18 cellular contexts compared by ENCODE assay signal in the genomic region with DNA sequence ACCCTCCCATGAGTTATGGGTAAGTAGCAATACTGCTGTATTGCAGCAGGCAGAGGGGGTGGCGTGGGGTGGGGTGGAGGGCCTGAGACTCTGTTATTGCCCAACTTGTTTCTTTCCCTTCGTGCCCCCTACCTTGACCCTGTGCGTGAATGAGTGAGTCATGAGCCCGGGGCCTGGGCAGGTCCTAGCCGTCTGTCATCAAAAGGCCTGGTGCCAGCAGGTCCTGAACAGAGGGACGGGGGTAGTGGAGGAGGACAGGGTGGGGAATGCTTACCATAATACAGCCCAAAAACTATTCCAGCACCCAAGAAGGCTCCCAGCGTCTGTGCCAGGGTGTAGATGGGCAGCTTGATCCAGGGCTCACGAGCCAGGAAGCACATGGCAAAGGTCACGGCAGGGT. TPM values are rescaled to one million over a fixed set of nuclear protein-coding genes. Genes with fewer than 3 reads are reported as not detected.
DNase-seq lines count a peak whose midpoint lies in the region; ATAC-seq and TF ChIP-seq lines count a peak whose summit lies in the region.
"Had no signal": no experiment of that assay in that cellular context is flagged by ENCODE, and none has a peak within 500 bp of the region (broad histone marks: within the 10 kb centered on the region; RNA-seq: fewer than 3 reads in every experiment).

No MANE protein-coding gene starts in this region.

- H3K36me3 ChIP-seq in IMR-90 (ENCODE audit: control insufficient read depth, insufficient read depth, low read length) = no peaks in the 10 kb centered on the region
- H3K36me3 ChIP-seq in adrenal gland (replicated peaks in 1 of 2) = no peaks in the 10 kb centered on the region
- H3K36me3 ChIP-seq: BE2C had no signal

- no peaks in the 10 kb centered on the region for H3K27me3 Mint-ChIP-seq in activated naive CD4-positive, alpha-beta T cell treated with anti-CD3 and anti-CD28 coated beads for 36 hours (ENCODE audit: low read depth)
- H3K27me3 Mint-ChIP-seq: stimulated activated naive CD8-positive, alpha-beta T cell treated with anti-CD3 and anti-CD28 coated beads, Interleukin-15, amount 100 ng/mL, for 72 hours had no signal

- H3K9me3 Mint-ChIP-seq in activated naive CD4-positive, alpha-beta T cell treated with anti-CD3 and anti-CD28 coated beads for 36 hours = no peaks in the 10 kb centered on the region
- H3K9me3 Mint-ChIP-seq: stimulated activated naive CD8-positive, alpha-beta T cell treated with anti-CD3 and anti-CD28 coated beads, Interleukin-15, amount 100 ng/mL, for 72 hours had no signal

- H2BK15ac ChIP-seq in IMR-90 (ENCODE audit: low read depth, low read length) = no peak overlapping the region

- no peak overlapping the region for H3K14ac ChIP-seq in IMR-90 (replicated peaks; ENCODE audit: low read depth, low read length)

- no peak overlapping the region for H4K8ac ChIP-seq in IMR-90 (ENCODE audit: low read depth in 2 of 2, low read length in 2 of 2)

- CTCF ChIA-PET in IMR-90 (lab: Yijun Ruan, JAX) = no interaction called here
- CTCF ChIA-PET in activated naive CD4-positive, alpha-beta T cell treated with anti-CD3 and anti-CD28 coated beads for 36 hours (lab: Charles Lee) = interaction anchor here (0.6 to 2.2 kb wide), 3 partner anchors 10 to 40 kb away, joined by 5 to 9 read pairs (median 6); no protein-coding TSS in a partner anchor

- no peak overlapping the region for H3K27ac ChIP-seq in IMR-90 (ENCODE audit: insufficient read depth, low read length)
- H3K27ac ChIP-seq in adrenal gland = peak overlapping the region in 1 of 5 donors; percentile 14
- peak overlapping the region in 11 of 21 experiments; percentile 0 to 55 (median 36) for H3K27ac ChIP-seq in skin epidermis
- H3K27ac ChIP-seq: coronary artery, esophagus muscularis mucosa had no signal

- H2BK20ac ChIP-seq in IMR-90 (ENCODE audit: low read depth, low read length) = no peak overlapping the region

- DNase-seq in IMR-90 = peak; percentile 16
- DNase-seq in adrenal gland = peak; percentile 58 to 90 (median 86)
- DNase-seq in fibroblast of the conjunctiva (ENCODE audit: low read depth) = peak; percentile 22
- no peak for DNase-seq in activated naive CD4-positive, alpha-beta T cell treated with anti-CD3 and anti-CD28 coated beads for 36 hours
- DNase-seq in SW 1271 (lab: John Stamatoyannopoulos, UW) = no peak
- DNase-seq: activated effector memory CD4-positive, alpha-beta T cell treated with Interleukin-2 at 50 U/mL for 16 hours; anterior cingulate cortex; BE2C; hippocampal formation; NCI-H1436 treated with DMSO at 0.1 percent for 48 hours; NCI-H446; stimulated activated naive CD8-positive, alpha-beta T cell treated with anti-CD3 and anti-CD28 coated beads, Interleukin-15, amount 100 ng/mL, for 72 hours had no signal

- no peak overlapping the region for H4K91ac ChIP-seq in IMR-90 (ENCODE audit: insufficient read depth, low read depth, low read length)

- H3K56ac ChIP-seq in IMR-90 (ENCODE audit: extremely low read depth, insufficient read depth, low read length) = no peak overlapping the region

- H2AK9ac ChIP-seq in IMR-90 (replicated peaks; ENCODE audit: low read depth, low read length, poor library complexity) = no peak overlapping the region

- H4K20me1 ChIP-seq in IMR-90 (ENCODE audit: insufficient read depth, low read length) = no peaks in the 10 kb centered on the region

- TF ChIP-seq RAD21 in IMR-90 (IDR thresholded peaks at IDR 0.05; ENCODE audit: low read length) = no peak

- TF ChIP-seq POLR2A in IMR-90 (IDR thresholded peaks at IDR 0.05; ENCODE audit: low read depth, low read length) (no peak), adrenal gland (IDR thresholded peaks at IDR 0.05) (no peak)

- no peak overlapping the region for H3K18ac ChIP-seq in IMR-90 (ENCODE audit: low read depth, low read length)

- H3K4ac ChIP-seq in IMR-90 (ENCODE audit: low read depth, low read length) = no peak overlapping the region

- no peak overlapping the region for H2BK120ac ChIP-seq in IMR-90 (ENCODE audit: low read depth, low read length)

- no peak overlapping the region for H3K27ac Mint-ChIP-seq in activated naive CD4-positive, alpha-beta T cell treated with anti-CD3 and anti-CD28 coated beads for 36 hours
- H3K27ac Mint-ChIP-seq: stimulated activated naive CD8-positive, alpha-beta T cell treated with anti-CD3 and anti-CD28 coated beads, Interleukin-15, amount 100 ng/mL, for 72 hours had no signal

- ATAC-seq in IMR-90 (ENCODE audit: low read depth) (no peak), GM18909 (IDR thresholded peaks at IDR 0.05; ENCODE audit: poor library complexity, unreplicated experiment) (no peak), HG03045 (IDR thresholded peaks at IDR 0.05; ENCODE audit: unreplicated experiment) (no peak)
- ATAC-seq: stimulated activated naive CD8-positive, alpha-beta T cell treated with anti-CD3 and anti-CD28 coated beads, Interleukin-15, amount 100 ng/mL, for 72 hours had no signal

- no peak overlapping the region for H2AK5ac ChIP-seq in IMR-90 (ENCODE audit: low read depth, low read length)

- H3K4me1 ChIP-seq in IMR-90 (ENCODE audit: control insufficient read depth, insufficient read depth, low read length) (peaks cover 10% of the 10 kb centered on the region), adrenal gland (replicated peaks in 1 of 2) (peaks cover 6 to 12% of the 10 kb centered on the region in 2 donors)

- H3K9ac ChIP-seq in IMR-90 (ENCODE audit: low read depth, low read length) = no peak overlapping the region

- POLR2A ChIA-PET in IMR-90 (lab: Charles Lee; ENCODE audit: unreplicated experiment) = no interaction called here

- H3K9me3 ChIP-seq in IMR-90 (ENCODE audit: control insufficient read depth, insufficient read depth, low read length) (no peaks in the 10 kb centered on the region), adrenal gland (replicated peaks in 1 of 3) (no peaks in the 10 kb centered on the region)
- H3K9me3 ChIP-seq: BE2C, esophagus muscularis mucosa had no signal

- H4K5ac ChIP-seq in IMR-90 (ENCODE audit: low read depth, low read length) = no peak overlapping the region

- WGBS in IMR-90 (ENCODE audit: extremely low coverage in 2 of 2, insufficient read length in 1 of 2), 2 experiments = 93% methylated on average over 2 of the region's 9 CpGs; no CpG with 5 or more reads in 1 of the 2 experiments
- WGBS in adrenal gland, 4 donors = 40 to 81% (median 64%) methylated on average over 7 to 9 of the region's 9 CpGs

- H3K4me3 ChIP-seq in IMR-90 (ENCODE audit: insufficient read depth, low read depth, low read length) (no peak overlapping the region), adrenal gland (no peak overlapping the region), skin epidermis (peak overlapping the region in 1 of 7 experiments; percentile 49)
- H3K4me3 ChIP-seq: coronary artery, esophagus muscularis mucosa had no signal

- intact Hi-C loops in IMR-90 (cut with micrococcal nuclease) (no loop called here), adrenal gland (cut with DNase I) (no loop called here)
- intact Hi-C loops in activated naive CD4-positive, alpha-beta T cell treated with anti-CD3 and anti-CD28 coated beads for 36 hours (cut with micrococcal nuclease) = no loop called here

- in situ Hi-C loops in IMR-90 (cut with MboI; ENCODE audit: low sequenced_read_pairs) = no loop called here

- H3K4me1 Mint-ChIP-seq in activated naive CD4-positive, alpha-beta T cell treated with anti-CD3 and anti-CD28 coated beads for 36 hours (ENCODE audit: low read depth) = peaks cover 33% of the 10 kb centered on the region

- peaks cover 7% of the 10 kb centered on the region for H3K9me1 ChIP-seq in IMR-90 (ENCODE audit: insufficient read depth, low read length)

- no TSS peak for BruUV-seq in IMR-90 (replicated peaks; lab: Mats Ljungman, UMichigan)

- no peak overlapping the region for H2BK5ac ChIP-seq in IMR-90 (ENCODE audit: low read depth, low read length, poor library complexity, severe bottlenecking)

- H3K4me2 ChIP-seq in IMR-90 (ENCODE audit: low read depth, low read length) = no peak overlapping the region

- H3K4me3 Mint-ChIP-seq in activated naive CD4-positive, alpha-beta T cell treated with anti-CD3 and anti-CD28 coated beads for 36 hours = no peak overlapping the region
- H3K4me3 Mint-ChIP-seq: stimulated activated naive CD8-positive, alpha-beta T cell treated with anti-CD3 and anti-CD28 coated beads, Interleukin-15, amount 100 ng/mL, for 72 hours had no signal

- H2AFZ ChIP-seq in IMR-90 (replicated peaks; ENCODE audit: low read length, poor library complexity) = peak overlapping the region; percentile 23

- TF ChIP-seq CTCF in IMR-90 (conservative IDR thresholded peaks at IDR 0.05; ENCODE audit: low read depth, low read length) = no peak
- no peak for TF ChIP-seq CTCF in adrenal gland (IDR thresholded peaks at IDR 0.05)

- H3K27me3 ChIP-seq in IMR-90 (ENCODE audit: control insufficient read depth, insufficient read depth, low read length) = peaks cover 11% of the 10 kb centered on the region
- no peaks in the 10 kb centered on the region for H3K27me3 ChIP-seq in adrenal gland
- H3K27me3 ChIP-seq: BE2C had no signal

- H3K23ac ChIP-seq in IMR-90 (ENCODE audit: low read depth, low read length) = no peak overlapping the region

- no peaks in the 10 kb centered on the region for H3K79me1 ChIP-seq in IMR-90 (ENCODE audit: low read depth in 1 of 2, low read length in 2 of 2)

- H3K36me3 Mint-ChIP-seq in activated naive CD4-positive, alpha-beta T cell treated with anti-CD3 and anti-CD28 coated beads for 36 hours (ENCODE audit: low read depth) = no peaks in the 10 kb centered on the region

- dilution Hi-C loops in IMR-90 (cut with HindIII; ENCODE audit: low sequenced_read_pairs, unreplicated experiment) = no loop called here

RNA-seq across cellular contexts. Expression of a gene that starts 4.3 kb away (rescaled TPM):
- total RNA-seq in IMR-90 (2012; rRNA removed) (3.3 and 3.8 TPM in 2 replicates), adrenal gland (10 to 100 TPM in 2 of 8 donors, 1 to 10 TPM in 6; 1.2 to 11.5 (median 2.4) TPM)
- polyA plus RNA-seq in IMR-90 (2012; rRNA removed) (10.4 and 12.2 TPM in 2 replicates), adrenal gland (1 to 10 TPM in 1 of 3 donors, under 1 TPM in 2; 0.88 to 2.5 (median 0.94) TPM)
- polyA plus RNA-seq in IMR-90 (2012; cell fraction: cytosol; rRNA removed) = 14.4 and 24.3 TPM in 2 replicates
- 9.0 and 17.5 TPM in 2 replicates for polyA plus RNA-seq in IMR-90 (2012; cell fraction: nucleus; rRNA removed; ENCODE audit: low replicate concordance)
- 1 to 10 TPM; 7.2 to 8.1 TPM for total RNA-seq in activated naive CD4-positive, alpha-beta T cell treated with anti-CD3 and anti-CD28 coated beads for 36 hours

RNA-seq across cellular contexts. Expression of a gene that starts 30.7 kb away (rescaled TPM):
- 42.8 and 47.3 TPM in 2 replicates for total RNA-seq in IMR-90 (2012; rRNA removed)
- 71.7 and 75.1 TPM in 2 replicates for polyA plus RNA-seq in IMR-90 (2012; rRNA removed)
- polyA plus RNA-seq in IMR-90 (2012; cell fraction: cytosol; rRNA removed) = 40.8 and 45.2 TPM in 2 replicates
- 72.9 and 141 TPM in 2 replicates for polyA plus RNA-seq in IMR-90 (2012; cell fraction: nucleus; rRNA removed; ENCODE audit: low replicate concordance)
- total RNA-seq in adrenal gland = 10 to 100 TPM; 17.5 to 45.7 (median 25.4) TPM
- polyA plus RNA-seq in adrenal gland = 10 to 100 TPM; 36.9 to 45.1 (median 44.0) TPM
- total RNA-seq in activated naive CD4-positive, alpha-beta T cell treated with anti-CD3 and anti-CD28 coated beads for 36 hours = 10 to 100 TPM; 38.2 to 38.6 TPM

RNA-seq across cellular contexts. Expression of a gene that starts 40.7 kb away (rescaled TPM):
- total RNA-seq in IMR-90 (2012; rRNA removed) (0.28 TPM in 1 of 2 replicates, not detected in the other), adrenal gland (1 to 10 TPM in 5 of 8 donors, under 1 TPM in 1, not detected in 2; 0.99 to 4.5 (median 2.4) TPM)
- polyA plus RNA-seq in IMR-90 (2012; rRNA removed) (0.07 TPM in 1 of 2 replicates, not detected in the other), adrenal gland (10 to 100 TPM in 1 of 3 donors, 1 to 10 TPM in 1, under 1 TPM in 1; 0.51 to 32.5 (median 3.5) TPM)
- 0.05 and 0.20 TPM in 2 replicates for polyA plus RNA-seq in IMR-90 (2012; cell fraction: cytosol; rRNA removed)
- polyA plus RNA-seq in IMR-90 (2012; cell fraction: nucleus; rRNA removed; ENCODE audit: low replicate concordance) = 0.42 and 0.61 TPM in 2 replicates
- not detected for total RNA-seq in activated naive CD4-positive, alpha-beta T cell treated with anti-CD3 and anti-CD28 coated beads for 36 hours
- total RNA-seq: LHCN-M2 had no signal

Comparison
In these comparisons a context has a peak if more than half of its experiments do, and no peak if none do; other contexts are left out.
1. DNase-seq: peak in IMR-90 (single experiment), adrenal gland (7 of 7) and fibroblast of the conjunctiva (single experiment); none in activated naive CD4-positive, alpha-beta T cell treated with anti-CD3 and anti-CD28 coated beads for 36 hours (single experiment) and SW 1271 (0 of 2).